ENCODE assay signal across 9 cellular contexts in the genomic region with DNA sequence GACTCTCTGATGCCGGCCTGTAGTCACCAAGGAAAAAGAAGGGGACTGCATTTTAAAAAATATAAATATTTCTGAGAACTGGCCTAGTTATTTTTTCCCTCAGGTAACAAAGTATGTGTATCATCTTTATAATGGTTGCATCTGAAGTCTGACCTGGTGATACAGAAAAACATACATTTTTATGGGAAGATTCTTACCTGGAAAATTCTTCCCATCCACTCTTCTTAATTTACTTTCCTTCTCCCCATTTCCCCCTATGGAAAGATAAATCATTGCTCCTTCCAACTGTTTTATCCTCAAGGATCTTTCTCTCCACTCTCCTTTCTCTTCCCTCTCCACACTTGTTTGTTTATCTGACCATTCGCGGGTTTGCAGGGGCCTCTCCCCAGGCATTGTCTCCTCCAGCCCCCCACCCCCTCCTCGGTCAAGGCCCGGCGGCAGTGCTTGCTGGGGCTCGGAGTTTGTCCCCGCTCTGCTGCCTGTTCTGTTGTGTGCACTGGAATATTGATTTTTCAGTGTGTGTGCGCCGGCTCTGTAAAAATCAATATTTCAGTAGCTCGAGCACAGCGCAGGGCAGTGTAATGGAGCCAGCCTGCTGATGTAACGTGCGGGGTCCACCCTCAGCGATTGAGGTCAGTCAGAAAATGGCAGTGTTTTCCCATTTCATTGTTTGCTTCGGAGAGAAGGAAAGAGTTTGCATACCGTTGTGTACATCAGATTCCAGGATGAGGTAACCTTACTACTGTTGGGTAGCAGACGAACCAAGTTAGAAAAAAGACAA.
DNase-seq lines count a peak whose midpoint lies in the region; TF ChIP-seq lines count a peak whose summit lies in the region.
"Had no signal": no experiment of that assay in that cellular context is flagged by ENCODE, and none has a peak within 500 bp of the region (broad histone marks: within the 10 kb centered on the region; RNA-seq: fewer than 3 reads in every experiment).

No MANE protein-coding gene starts in this region.

- intact Hi-C loops in posterior vena cava (cut with DNase I) = no loop called here

- H3K4me3 Mint-ChIP-seq in brain (peak overlapping the region; percentile 68 to 83 (median 80)), neural crest cell (peak overlapping the region; percentile 77)

- peaks cover 77% of the 10 kb centered on the region for H3K27me3 Mint-ChIP-seq in brain
- peaks cover 29% of the 10 kb centered on the region for H3K27me3 Mint-ChIP-seq in neural crest cell (ENCODE audit: low read depth)

- H3K4me1 Mint-ChIP-seq in brain (peaks cover 40% of the 10 kb centered on the region), neural crest cell (peaks cover 42% of the 10 kb centered on the region)

- H3K27ac Mint-ChIP-seq in brain (peak overlapping the region in 2 of 5 experiments; percentile 72 to 73), neural crest cell (ENCODE audit: unreplicated experiment) (peak overlapping the region; percentile 63)

- no peaks in the 10 kb centered on the region for H3K36me3 Mint-ChIP-seq in brain
- no peaks in the 10 kb centered on the region for H3K36me3 Mint-ChIP-seq in neural crest cell (ENCODE audit: low read depth)

- TF ChIP-seq CTCF in brain (conservative IDR thresholded peaks at IDR 0.05) (no peak), neural crest cell (conservative IDR thresholded peaks at IDR 0.05) (no peak)

- H3K9me3 Mint-ChIP-seq in brain (peaks cover 0 to 12% (median 7%) of the 10 kb centered on the region in 5 experiments), neural crest cell (no peaks in the 10 kb centered on the region)

- DNase-seq in DMS53 treated with DMSO at 0.1 percent for 48 hours (lab: John Stamatoyannopoulos, UW; ENCODE audit: unreplicated experiment) (peak; percentile 44), NCI-H1417 treated with DMSO at 0.1 percent for 48 hours (lab: John Stamatoyannopoulos, UW) (peak; percentile 54), neural crest cell (ENCODE audit: low read depth, low spot score) (peak; percentile 26), SKM-1 (lab: John Stamatoyannopoulos, UW; ENCODE audit: unreplicated experiment) (no peak), T-helper 9 cell (no peak), posterior vena cava (ENCODE audit: low spot score) (no peak), occipital lobe (lab: John Stamatoyannopoulos, UW) (no peak)
- DNase-seq: stimulated activated CD8-positive, alpha-beta memory T cell treated with anti-CD3 and anti-CD28 coated beads, Interleukin-4, amount 100 ng/mL, for 48 hours had no signal

Comparison
In these comparisons a context has a peak if more than half of its experiments do, and no peak if none do; other contexts are left out.
1. DNase-seq: peak in DMS53 treated with DMSO at 0.1 percent for 48 hours (single experiment), NCI-H1417 treated with DMSO at 0.1 percent for 48 hours (single experiment) and neural crest cell (single experiment); none in SKM-1 (single experiment), T-helper 9 cell (single experiment), posterior vena cava (single experiment) and occipital lobe (single experiment).